In the genomic region with DNA sequence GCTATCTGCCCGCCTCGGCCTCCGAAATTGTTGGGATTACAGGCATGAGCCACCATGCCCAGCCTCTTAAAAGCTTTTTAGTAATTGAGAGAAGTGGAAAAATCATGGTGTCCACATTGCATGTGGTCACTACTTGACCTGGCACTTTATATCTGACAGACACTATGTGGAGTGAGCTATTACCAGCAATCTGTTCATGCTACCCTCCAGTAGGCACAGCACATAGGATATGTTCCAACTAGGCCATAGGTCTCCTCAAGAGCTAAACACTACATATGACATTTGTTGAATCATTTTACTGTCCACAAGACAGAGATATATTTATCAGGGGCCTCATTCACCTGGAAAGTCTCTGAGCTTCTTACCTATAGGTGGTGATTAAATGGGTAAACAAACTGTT, we compare ENCODE assay signal across 5 cellular contexts. TPM values are rescaled to one million over a fixed set of nuclear protein-coding genes. Genes with fewer than 3 reads are reported as not detected.
A peak's percentile ranks its signal among the peaks of the same experiment; 100 is the strongest.
DNase-seq lines count a peak whose midpoint lies in the region; ATAC-seq, FAIRE-seq and TF ChIP-seq lines count a peak whose summit lies in the region.
"Not testable (repeated sequence)": the region's sequence is repeated elsewhere in the genome, so short reads cannot be mapped to it uniquely, and the experiment has no call there.

No MANE protein-coding gene starts in this region.

- peak; percentile 40 for FAIRE-seq in K562 (lab: Jason Lieb, UNC)

- TF ChIP-seq EP300 in K562 (IDR thresholded peaks at IDR 0.05; ENCODE audit: low read length): not testable (repeated sequence)

- H3K4me1 ChIP-seq in K562 (replicated peaks in 1 of 2; ENCODE audit: control insufficient read depth in 2 of 2, insufficient read depth in 2 of 2, low read length in 2 of 2): not testable (repeated sequence)

- not testable (repeated sequence) for H3K4me2 ChIP-seq in K562 (ENCODE audit: insufficient read depth, low read length)

- not testable (repeated sequence) for BruUV-seq in K562 (replicated peaks; lab: Mats Ljungman, UMichigan)

- not testable (repeated sequence) for H3K9me1 ChIP-seq in K562 (ENCODE audit: control insufficient read depth, insufficient read depth, low read length)

- H4K20me1 ChIP-seq in K562 (replicated peaks; ENCODE audit: control insufficient read depth, insufficient read depth, low read length): not testable (repeated sequence)

- not testable (repeated sequence) for H3K9ac ChIP-seq in K562 (ENCODE audit: insufficient read depth in 1 of 2, low read depth in 2 of 2, low read length in 2 of 2)

- ATAC-seq in K562: not testable (repeated sequence)
- ATAC-seq in Right ventricle myocardium superior (ENCODE audit: poor library complexity) (peak; percentile 67), left ventricle myocardium superior (peak; percentile 83)

- CTCF ChIA-PET in K562 (lab: Yijun Ruan, JAX; ENCODE audit: low intra/inter-chr PET ratio): not testable (repeated sequence)

- in situ Hi-C loops in G401 (cut with HindIII; ENCODE audit: low sequenced_read_pairs); K562 (cut with MboI): not testable (repeated sequence)

- POLR2A ChIA-PET in K562 (lab: Yijun Ruan, JAX): interaction anchor here (1.5 kb wide), 1 partner anchor 180 kb away, joined by 3 read pairs; no protein-coding TSS in a partner anchor

- not testable (repeated sequence) for H3K36me3 ChIP-seq in K562 (ENCODE audit: control insufficient read depth, insufficient read depth, low read length)

- intact Hi-C loops in K562 (cut with micrococcal nuclease); Right ventricle myocardium superior (cut with DNase I); left ventricle myocardium superior (cut with micrococcal nuclease): not testable (repeated sequence)

- TF ChIP-seq CTCF in K562 (IDR thresholded peaks at IDR 0.05 in 2 of 3, conservative IDR thresholded peaks at IDR 0.05 in 1 of 3; ENCODE audit: insufficient read depth in 2 of 3, low read depth in 1 of 3, low read length in 3 of 3): not testable (repeated sequence)

- not testable (repeated sequence) for H3K27me3 ChIP-seq in K562 (ENCODE audit: control insufficient read depth in 2 of 2, insufficient read depth in 2 of 2, low read length in 2 of 2)

- not testable (repeated sequence) for TF ChIP-seq POLR2A in K562 (conservative IDR thresholded peaks at IDR 0.05)

- not testable (repeated sequence) for H3K79me2 ChIP-seq in K562 (ENCODE audit: control insufficient read depth, insufficient read depth, low read length)

- not testable (repeated sequence) for H3K27ac ChIP-seq in K562 (ENCODE audit: extremely low read depth, low read depth, low read length)

- DNase-seq in G401 (ENCODE audit: low spot score) (peak; percentile 6), NCI-H446 treated with DMSO at 0.1 percent for 48 hours (lab: John Stamatoyannopoulos, UW) (peak; percentile 10)
- DNase-seq in K562 (ENCODE audit: extremely low read depth in 1 of 4, low spot score in 3 of 4); Right ventricle myocardium superior; left ventricle myocardium superior: not testable (repeated sequence)

- not testable (repeated sequence) for H3K9me3 ChIP-seq in K562 (replicated peaks; ENCODE audit: control insufficient read depth, insufficient read depth, low read depth, low read length)

- TF ChIP-seq RAD21 in K562 (CRISPR knock-in tag; conservative IDR thresholded peaks at IDR 0.05 in 1 of 2, IDR thresholded peaks at IDR 0.05 in 1 of 2): not testable (repeated sequence)

- 77% methylated on average over 3 of the region's 3 CpGs for WGBS in K562 (ENCODE audit: insufficient coverage, low coverage, missing lambda C conversion rate)

- not testable (repeated sequence) for H3K4me3 ChIP-seq in K562

- H2AFZ ChIP-seq in K562 (ENCODE audit: low read depth, low read length): not testable (repeated sequence)

RNA-seq across cellular contexts. Expression of gene CCDC88A, which starts 30.4 kb away (rescaled TPM):
- 22.6 and 39.9 TPM in 2 replicates for total RNA-seq in G401 (2014; rRNA removed; shearing (Covaris generic))
- 92.0 and 356 TPM in 2 replicates for total RNA-seq in K562 (2011; cell fraction: chromatin; rRNA removed; ENCODE audit: low replicate concordance)
- total RNA-seq in K562 (2011; cell fraction: nucleolus; rRNA removed): 44.2 and 71.7 TPM in 2 replicates
- 155 and 284 TPM in 2 replicates for total RNA-seq in K562 (2011; cell fraction: nucleoplasm; rRNA removed)
- total RNA-seq in K562 (2014; rRNA removed) (43.9 and 50.8 TPM in 2 replicates), K562 (2014; rRNA removed; fragmentation: Illumina TruSeq; extraction: Trizol) (98.2 and 102 TPM in 2 replicates), K562 (2015; rRNA removed; fragmentation: Illumina TruSeq; extraction: Trizol) (88.3 and 102 TPM in 2 replicates), K562 (2021) (65.6 and 68.8 TPM in 2 replicates), Right ventricle myocardium superior (19.4 TPM), left ventricle myocardium superior (15.8 TPM)
- polyA plus RNA-seq in K562 (2011; rRNA removed) (63.8 and 71.5 TPM in 2 replicates), K562 (2014; fragmentation: Illumina TruSeq; extraction: Trizol) (45.6 and 55.6 TPM in 2 replicates), K562 (2014; fragmentation: Nextera tagmentation; extraction: Ambion mirVana) (10 to 100 TPM; 29.3 to 30.3 TPM), K562 (2014; rRNA removed) (30.5 and 33.5 TPM in 2 replicates)
- polyA plus RNA-seq in K562 (2011; cell fraction: cytosol; rRNA removed): 15.1 and 24.2 TPM in 2 replicates
- polyA plus RNA-seq in K562 (2011; cell fraction: nucleus; rRNA removed): 61.4 and 72.4 TPM in 2 replicates
- 32.7 and 34.8 TPM in 2 replicates for polyA plus RNA-seq in K562 (2012)
- 209 and 231 TPM in 2 replicates for polyA minus RNA-seq in K562 (2011; rRNA and poly(A)+ RNA removed)
- 44.0 and 48.9 TPM in 2 replicates for polyA minus RNA-seq in K562 (2011; cell fraction: cytosol; rRNA and poly(A)+ RNA removed)
- 93.4 and 163 TPM in 2 replicates for polyA minus RNA-seq in K562 (2011; cell fraction: nucleus; rRNA and poly(A)+ RNA removed)
